In genomic region chr2:37569986-37570688, GRCh38 we compare ENCODE assay signal across 16 cellular contexts.
DNase-seq lines count a peak whose midpoint lies in the region; ATAC-seq and TF ChIP-seq lines count a peak whose summit lies in the region.
"Had no signal": no experiment of that assay in that cellular context is flagged by ENCODE, and none has a peak within 500 bp of the region (broad histone marks: within the 10 kb centered on the region; RNA-seq: fewer than 3 reads in every experiment).

No MANE protein-coding gene starts in this region.

- ATAC-seq in PC-3 (peak; percentile 66), GM18517 (IDR thresholded peaks at IDR 0.05; ENCODE audit: unreplicated experiment) (no peak)

- no peak overlapping the region for H2BK12ac ChIP-seq in neuronal stem cell (ENCODE audit: low read length)

- no peaks in the 10 kb centered on the region for H3K79me1 ChIP-seq in neuronal stem cell (ENCODE audit: low read depth, low read length)

- H2BK15ac ChIP-seq in neuronal stem cell (ENCODE audit: low read length) = no peak overlapping the region

- no peaks in the 10 kb centered on the region for H3K27me3 Mint-ChIP-seq in CD8-positive, alpha-beta memory T cell
- H3K27me3 Mint-ChIP-seq: IgD-negative memory B cell had no signal

- no peak overlapping the region for H3K18ac ChIP-seq in neuronal stem cell (ENCODE audit: low read length)

- no peaks in the 10 kb centered on the region for H3K9me2 ChIP-seq in PC-3 (replicated peaks; ENCODE audit: low read length)

- H4K8ac ChIP-seq in neuronal stem cell (ENCODE audit: low read depth, low read length) = no peak overlapping the region

- peaks cover 44% of the 10 kb centered on the region for H3K4me1 ChIP-seq in PC-3 (ENCODE audit: insufficient read depth, low read length)
- peaks cover 0 to 12% of the 10 kb centered on the region in 2 donors for H3K4me1 ChIP-seq in neuronal stem cell (ENCODE audit: control insufficient read depth in 2 of 2, insufficient read depth in 1 of 2, low read depth in 1 of 2, low read length in 2 of 2)
- H3K4me1 ChIP-seq in CD8-positive, alpha-beta memory T cell (ENCODE audit: insufficient read depth, low read length) = peaks cover 12% of the 10 kb centered on the region

- CTCF ChIA-PET in PC-3 (lab: Charles Lee) = interaction anchor here (0.5 to 0.6 kb wide), 3 partner anchors 154 to 219 kb away, joined by 3 read pairs; no protein-coding TSS in a partner anchor
- CTCF ChIA-PET in CD8-positive, alpha-beta memory T cell (lab: Charles Lee) = interaction anchor here (1.9 kb wide), 1 partner anchor 30 kb away, joined by 6 read pairs; no protein-coding TSS in a partner anchor

- no peaks in the 10 kb centered on the region for H3F3A ChIP-seq in PC-3 (ENCODE audit: low read length, unreplicated experiment)

- H2AK5ac ChIP-seq in neuronal stem cell (ENCODE audit: low read depth, low read length) = no peak overlapping the region

- H3K4me3 Mint-ChIP-seq in CD8-positive, alpha-beta memory T cell = no peak overlapping the region

- H3K4me2 ChIP-seq in PC-3 (ENCODE audit: low read length) (peak overlapping the region; percentile 63), neuronal stem cell (ENCODE audit: insufficient read depth, low read length, poor library complexity, severe bottlenecking) (no peak overlapping the region)

- BruUV-seq in PC-3 (replicated peaks; lab: Mats Ljungman, UMichigan) = no TSS peak

- H3K27ac ChIP-seq in PC-3 (ENCODE audit: low read length) (peak overlapping the region; percentile 88), neuronal stem cell (replicated peaks; ENCODE audit: low read length) (no peak overlapping the region)
- no peak overlapping the region for H3K27ac ChIP-seq in CD8-positive, alpha-beta memory T cell (ENCODE audit: low read depth, low read length)
- H3K27ac ChIP-seq: neutrophil had no signal

- intact Hi-C loops in PC-3 (cut with micrococcal nuclease) = loop anchor here (1.0 to 5.0 kb wide), 5 partner anchors 9 to 262 kb away; no protein-coding TSS in a partner anchor

- no peak overlapping the region for H2BK120ac ChIP-seq in neuronal stem cell (ENCODE audit: low read depth, low read length)

- H3K36me3 ChIP-seq in PC-3 (ENCODE audit: low read depth, low read length) (no peaks in the 10 kb centered on the region), neuronal stem cell (replicated peaks in 1 of 2; ENCODE audit: control insufficient read depth in 2 of 2, insufficient read depth in 2 of 2, low read length in 2 of 2) (no peaks in the 10 kb centered on the region)
- no peaks in the 10 kb centered on the region for H3K36me3 ChIP-seq in CD8-positive, alpha-beta memory T cell (ENCODE audit: insufficient read depth, low read length)
- H3K36me3 ChIP-seq: neutrophil had no signal

- POLR2A ChIA-PET in PC-3 (lab: Charles Lee; ENCODE audit: unreplicated experiment) = no interaction called here
- POLR2A ChIA-PET in CD8-positive, alpha-beta memory T cell (lab: Charles Lee) = no interaction called here

- peaks cover 19 to 39% (median 21%) of the 10 kb centered on the region in 3 donors for H3K4me1 Mint-ChIP-seq in CD8-positive, alpha-beta memory T cell

- no peaks in the 10 kb centered on the region for H4K20me1 ChIP-seq in PC-3 (ENCODE audit: low read length)

- H2AFZ ChIP-seq in PC-3 (ENCODE audit: low read length) (peak overlapping the region; percentile 34), neuronal stem cell (ENCODE audit: low read length) (peak overlapping the region; percentile 15)

- no peak overlapping the region for H3K4ac ChIP-seq in neuronal stem cell (ENCODE audit: low read length)

- no peak overlapping the region for H4K91ac ChIP-seq in neuronal stem cell (ENCODE audit: low read depth, low read length, poor library complexity)

- peak overlapping the region in 1 of 8 donors; percentile 12 for H3K27ac Mint-ChIP-seq in CD8-positive, alpha-beta memory T cell
- H3K27ac Mint-ChIP-seq: IgD-negative memory B cell had no signal

- peak; percentile 72 for DNase-seq in COLO829 (ENCODE audit: low spot score)
- DNase-seq in PC-3 = peak; percentile 52
- DNase-seq in epidermal melanocyte (ENCODE audit: insufficient read length, low spot score) = peak; percentile 18
- DNase-seq in neuronal stem cell (ENCODE audit: low spot score) = no peak
- no peak for DNase-seq in AG08395 (ENCODE audit: low spot score)
- DNase-seq in CD8-positive, alpha-beta memory T cell = no peak
- no peak for DNase-seq in GOT3 (lab: John Stamatoyannopoulos, UW)
- DNase-seq: activated CD4-positive, alpha-beta T cell treated with anti-CD3 and anti-CD28 coated beads, Interleukin-2, amount 50 U/mL, for 4 hours; DMS79; effector CD8-positive, alpha-beta T cell; hypothalamus; left ventricle myocardium superior; T-helper 9 cell had no signal

- H3K36me3 Mint-ChIP-seq in CD8-positive, alpha-beta memory T cell = no peaks in the 10 kb centered on the region
- H3K36me3 Mint-ChIP-seq: IgD-negative memory B cell had no signal

- H3K9me3 ChIP-seq in PC-3 (ENCODE audit: low read length) = no peaks in the 10 kb centered on the region
- H3K9me3 ChIP-seq in neuronal stem cell (replicated peaks in 1 of 2; ENCODE audit: control insufficient read depth in 2 of 2, insufficient read depth in 1 of 2, low read depth in 1 of 2, low read length in 2 of 2) = no peaks in the 10 kb centered on the region
- H3K9me3 ChIP-seq in CD8-positive, alpha-beta memory T cell (ENCODE audit: low read length) = no peaks in the 10 kb centered on the region
- H3K9me3 ChIP-seq: neutrophil had no signal

- H3K9ac ChIP-seq in PC-3 (ENCODE audit: low read length) (peak overlapping the region; percentile 68), neuronal stem cell (ENCODE audit: low read depth, low read length, poor library complexity) (no peak overlapping the region)

- TF ChIP-seq CTCF in PC-3 (conservative IDR thresholded peaks at IDR 0.05; ENCODE audit: low read depth, low read length) = no peak

- no peak overlapping the region for H3K4me3 ChIP-seq in PC-3 (ENCODE audit: low read length)
- no peak overlapping the region for H3K4me3 ChIP-seq in neuronal stem cell (ENCODE audit: low read length in 2 of 2)
- H3K4me3 ChIP-seq in CD8-positive, alpha-beta memory T cell (ENCODE audit: low read length) = no peak overlapping the region

- H3K27me3 ChIP-seq in PC-3 (ENCODE audit: low read length) (no peaks in the 10 kb centered on the region), neuronal stem cell (ENCODE audit: control insufficient read depth in 3 of 3, insufficient read depth in 3 of 3, low read depth in 1 of 3, low read length in 3 of 3) (no peaks in the 10 kb centered on the region)
- H3K27me3 ChIP-seq in CD8-positive, alpha-beta memory T cell (ENCODE audit: insufficient read depth, low read length, poor library complexity, severe bottlenecking) = no peaks in the 10 kb centered on the region
- H3K27me3 ChIP-seq: neutrophil had no signal

- no peaks in the 10 kb centered on the region for H3K9me3 Mint-ChIP-seq in CD8-positive, alpha-beta memory T cell
- H3K9me3 Mint-ChIP-seq: IgD-negative memory B cell had no signal

- no peak overlapping the region for H2BK5ac ChIP-seq in neuronal stem cell (ENCODE audit: low read length)

- no peaks in the 10 kb centered on the region for H3K79me2 ChIP-seq in PC-3 (ENCODE audit: low read length)

- no peak overlapping the region for H3K23ac ChIP-seq in neuronal stem cell (ENCODE audit: low read depth, low read length, poor library complexity)

- H3K14ac ChIP-seq in neuronal stem cell (ENCODE audit: low read length) = no peak overlapping the region

- WGBS in neuronal stem cell (ENCODE audit: extremely low coverage in 2 of 2, insufficient read length in 2 of 2, insufficient replicate concordance in 1 of 2), 2 donors = no CpG with 5 or more reads among the region's 3 CpGs

Comparison
In these comparisons a context has a peak if more than half of its experiments do, and no peak if none do; other contexts are left out.
1. DNase-seq: peak in COLO829 (single experiment), PC-3 (single experiment) and epidermal melanocyte (single experiment); none in neuronal stem cell (single experiment), AG08395 (single experiment), CD8-positive, alpha-beta memory T cell (0 of 5) and GOT3 (single experiment).